In the genomic region with DNA sequence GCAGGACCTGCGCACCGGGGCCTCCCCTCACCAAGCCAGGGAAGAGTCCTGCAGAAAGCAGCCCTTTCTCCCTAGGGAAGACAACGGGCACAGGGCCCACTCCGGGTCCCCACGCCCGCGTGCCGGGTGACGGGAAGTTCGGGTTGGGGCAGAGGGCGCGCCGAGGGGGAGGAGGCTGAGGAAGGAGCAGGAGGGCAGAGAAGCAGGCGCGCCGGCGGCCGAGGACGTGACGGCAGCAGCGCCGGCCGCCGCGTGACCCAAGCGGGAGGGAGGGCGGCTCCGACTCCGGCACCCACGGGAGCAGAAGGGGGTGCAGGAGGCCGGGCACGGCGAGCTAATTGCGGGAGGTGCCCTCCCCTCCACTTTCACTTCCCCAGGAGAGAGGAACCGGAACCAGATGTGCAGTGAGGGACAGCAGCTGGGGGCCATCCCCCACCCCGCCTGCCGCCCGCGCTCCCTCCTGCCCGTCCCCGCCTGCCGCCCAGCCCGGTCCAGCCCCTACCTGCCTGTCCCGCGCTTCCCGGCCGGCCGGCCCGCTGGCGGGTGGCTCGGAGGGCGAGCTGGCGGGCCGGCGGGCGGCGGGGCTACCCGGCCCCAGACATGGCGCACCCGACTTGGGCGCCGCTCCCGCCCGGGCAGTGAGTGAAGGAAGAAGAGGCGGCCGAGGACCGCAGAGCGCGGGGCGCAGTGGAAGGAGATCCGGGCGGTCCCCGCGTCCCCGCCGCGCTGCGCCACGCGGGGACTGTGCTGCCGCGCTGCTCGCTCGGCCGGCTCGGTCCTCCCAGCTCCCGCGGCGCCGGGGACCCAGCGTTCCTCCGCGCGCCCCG, we compare ENCODE assay signal across 8 cellular contexts.
DNase-seq lines count a peak whose midpoint lies in the region; ATAC-seq lines count a peak whose summit lies in the region.

No MANE protein-coding gene starts in this region.

- DNase-seq in NCI-H82 (lab: John Stamatoyannopoulos, UW) = peak; percentile 79
- DNase-seq in NCI-H82 treated with DMSO at 0.1 percent for 48 hours (lab: John Stamatoyannopoulos, UW; ENCODE audit: unreplicated experiment) = no peak
- DNase-seq in NCI-H2171 (lab: John Stamatoyannopoulos, UW) = peak; percentile 48
- peak; percentile 35 to 51 for DNase-seq in activated CD4-positive, alpha-beta T cell treated with anti-CD3 and anti-CD28 coated beads, Interleukin-2, amount 50 U/mL, for 24 hours (ENCODE audit: low read depth in 1 of 2, low spot score in 1 of 2)
- DNase-seq in ecto neural progenitor cell (ENCODE audit: low spot score) = peak; percentile 66
- peak; percentile 87 for DNase-seq in medulla oblongata (ENCODE audit: extremely low spot score)
- DNase-seq in stimulated activated CD8-positive, alpha-beta memory T cell treated with anti-CD3 and anti-CD28 coated beads, Interleukin-15, amount 100 ng/mL, for 1 hour (ENCODE audit: low read depth) = peak; percentile 47

- ATAC-seq in HG02870 (IDR thresholded peaks at IDR 0.05; ENCODE audit: unreplicated experiment) = peak; percentile 58
